Comparison of ENCODE assay signal across 7 cellular contexts in genomic region chr12:6333566-6333965, GRCh38. TPM values are rescaled to one million over a fixed set of nuclear protein-coding genes. Genes with fewer than 3 reads are reported as not detected.
A peak's percentile ranks its signal among the peaks of the same experiment; 100 is the strongest.
DNase-seq lines count a peak whose midpoint lies in the region; ATAC-seq and TF ChIP-seq lines count a peak whose summit lies in the region.

No MANE protein-coding gene starts in this region.

- peaks cover 23% of the 10 kb centered on the region for H3K4me1 ChIP-seq in HEK293 (ENCODE audit: control insufficient read depth, insufficient read depth, low read length)
- peaks cover 38% of the 10 kb centered on the region for H3K4me1 ChIP-seq in hepatocyte (ENCODE audit: insufficient read depth)
- peaks cover 64% of the 10 kb centered on the region for H3K4me1 ChIP-seq in stomach smooth muscle (ENCODE audit: control insufficient read depth, insufficient read depth, low read length)

- H4K20me1 ChIP-seq in hepatocyte (ENCODE audit: insufficient read depth, poor library complexity, severe bottlenecking): peaks cover 10% of the 10 kb centered on the region

- no peaks in the 10 kb centered on the region for H3K27me3 ChIP-seq in hepatocyte
- no peaks in the 10 kb centered on the region for H3K27me3 ChIP-seq in stomach smooth muscle (ENCODE audit: control insufficient read depth in 1 of 2, insufficient read depth in 2 of 2, low read length in 2 of 2)

- H3K36me3 ChIP-seq in HEK293 (ENCODE audit: control insufficient read depth in 2 of 2, insufficient read depth in 1 of 2, low read length in 2 of 2) (peaks cover 25 to 68% of the 10 kb centered on the region in 2 experiments), hepatocyte (replicated peaks; ENCODE audit: insufficient read depth, low read depth) (peaks cover 9% of the 10 kb centered on the region), stomach smooth muscle (ENCODE audit: control insufficient read depth in 2 of 2, insufficient read depth in 2 of 2, low read length in 2 of 2) (peaks cover 44 to 58% of the 10 kb centered on the region in 2 donors)

- H3K9me3 ChIP-seq in HEK293 (ENCODE audit: control insufficient read depth, insufficient read depth, low read depth, low read length) (no peaks in the 10 kb centered on the region), hepatocyte (ENCODE audit: low read depth) (no peaks in the 10 kb centered on the region), stomach smooth muscle (ENCODE audit: control insufficient read depth in 2 of 2, low read length in 2 of 2) (no peaks in the 10 kb centered on the region)

- peak; percentile 81 for DNase-seq in activated CD8-positive, alpha-beta memory T cell treated with anti-CD3 and anti-CD28 coated beads, Interleukin-2, amount 10 ng/mL, durations not matched to agents 7 days and 5 days
- no peak for DNase-seq in hepatocyte (ENCODE audit: low spot score)
- DNase-seq in globus pallidus (ENCODE audit: low spot score): no peak
- no peak for DNase-seq in NCI-H82 (lab: John Stamatoyannopoulos, UW)

- H3K79me2 ChIP-seq in hepatocyte: peaks cover 61% of the 10 kb centered on the region

- H2AFZ ChIP-seq in hepatocyte: no peak overlapping the region

- no peaks in the 10 kb centered on the region for H3K9me2 ChIP-seq in hepatocyte (replicated peaks; ENCODE audit: insufficient read depth)

- H3K9ac ChIP-seq in stomach smooth muscle (ENCODE audit: low read length in 2 of 2): no peak overlapping the region

- 94% methylated on average over 9 of the region's 9 CpGs for WGBS in hepatocyte (ENCODE audit: low lambda C conversion rate, missing lambda C conversion rate)

- H3K4me3 Mint-ChIP-seq in activated CD8-positive, alpha-beta memory T cell treated with anti-CD3 and anti-CD28 coated beads, Interleukin-2, amount 10 ng/mL, durations not matched to agents 7 days and 5 days: peak overlapping the region; percentile 50

- H3K27ac ChIP-seq in HEK293 (ENCODE audit: extremely low read depth, low read depth, low read length): no peak overlapping the region
- H3K27ac ChIP-seq in hepatocyte: peak overlapping the region; percentile 99
- peak overlapping the region; percentile 99 for H3K27ac ChIP-seq in stomach smooth muscle (ENCODE audit: low read length)

- no peak overlapping the region for H3K4me3 ChIP-seq in HEK293 (ENCODE audit: low read depth, low read length)
- H3K4me3 ChIP-seq in hepatocyte: no peak overlapping the region
- no peak overlapping the region for H3K4me3 ChIP-seq in stomach smooth muscle (ENCODE audit: low read length in 2 of 2)

- H3K27ac Mint-ChIP-seq in activated CD8-positive, alpha-beta memory T cell treated with anti-CD3 and anti-CD28 coated beads, Interleukin-2, amount 10 ng/mL, durations not matched to agents 7 days and 5 days: no peak overlapping the region

- POLR2A ChIA-PET in HEK293 (lab: Yijun Ruan, JAX): interaction anchor here (0.9 kb wide), 1 partner anchor 137 kb away, joined by 3 read pairs; the partner anchor contains the start of gene VAMP1

- peaks cover 40% of the 10 kb centered on the region for H3K36me3 Mint-ChIP-seq in activated CD8-positive, alpha-beta memory T cell treated with anti-CD3 and anti-CD28 coated beads, Interleukin-2, amount 10 ng/mL, durations not matched to agents 7 days and 5 days

- CTCF ChIA-PET in HEK293 (lab: Yijun Ruan, JAX): interaction anchor here (1.2 kb wide), 1 partner anchor 10 kb away, joined by 6 read pairs; no protein-coding TSS in a partner anchor
- CTCF ChIA-PET in activated CD8-positive, alpha-beta memory T cell treated with anti-CD3 and anti-CD28 coated beads, Interleukin-2, amount 10 ng/mL, durations not matched to agents 7 days and 5 days (lab: Charles Lee): interaction anchor here (1.0 to 7.2 kb wide), 8 partner anchors 9 to 132 kb away, joined by 3 to 107 read pairs (median 8); no protein-coding TSS in a partner anchor

- no peak overlapping the region for H3K4me2 ChIP-seq in hepatocyte

- peaks cover 58% of the 10 kb centered on the region for H3K4me1 Mint-ChIP-seq in activated CD8-positive, alpha-beta memory T cell treated with anti-CD3 and anti-CD28 coated beads, Interleukin-2, amount 10 ng/mL, durations not matched to agents 7 days and 5 days

- TF ChIP-seq CTCF in HEK293 (tag by site-specific recombination; IDR thresholded peaks at IDR 0.05) (no peak), hepatocyte (IDR thresholded peaks at IDR 0.05; ENCODE audit: poor library complexity) (no peak)

- peak; percentile 8 for ATAC-seq in activated CD8-positive, alpha-beta memory T cell treated with anti-CD3 and anti-CD28 coated beads, Interleukin-2, amount 10 ng/mL, durations not matched to agents 7 days and 5 days
- ATAC-seq in HG02840 (IDR thresholded peaks at IDR 0.05; ENCODE audit: low FRiP score, unreplicated experiment): no peak

- H3K27me3 Mint-ChIP-seq in activated CD8-positive, alpha-beta memory T cell treated with anti-CD3 and anti-CD28 coated beads, Interleukin-2, amount 10 ng/mL, durations not matched to agents 7 days and 5 days: no peaks in the 10 kb centered on the region

- H3K9me3 Mint-ChIP-seq in activated CD8-positive, alpha-beta memory T cell treated with anti-CD3 and anti-CD28 coated beads, Interleukin-2, amount 10 ng/mL, durations not matched to agents 7 days and 5 days (ENCODE audit: low read depth): no peaks in the 10 kb centered on the region

TF ChIP-seq in HEK293, 187 proteins besides CTCF, POLR2A, EP300 and RAD21:
- no peak for TF ChIP-seq ZNF701 (tag by site-specific recombination; IDR thresholded peaks at IDR 0.05)
- TF ChIP-seq ZNF677 (tag by site-specific recombination; IDR thresholded peaks at IDR 0.05): no peak
- TF ChIP-seq ZNF341 (tag by site-specific recombination; IDR thresholded peaks at IDR 0.05; ENCODE audit: low read depth): no peak
- peak; percentile 59 for TF ChIP-seq ZFHX2 (tag by site-specific recombination; conservative IDR thresholded peaks at IDR 0.05)
- no peak for TF ChIP-seq ZNF645 (tag by site-specific recombination; IDR thresholded peaks at IDR 0.05)
- peak; percentile 69 for TF ChIP-seq EGR2 (tag by site-specific recombination; IDR thresholded peaks at IDR 0.05; ENCODE audit: low read depth)
- TF ChIP-seq ZNF600 (tag by site-specific recombination; IDR thresholded peaks at IDR 0.05): peak; percentile 94

RNA-seq across cellular contexts. Expression of gene TNFRSF1A, which starts 8.3 kb away (rescaled TPM):
- 10 to 100 TPM; 63.3 to 71.5 TPM for total RNA-seq in activated CD8-positive, alpha-beta memory T cell treated with anti-CD3 and anti-CD28 coated beads, Interleukin-2, amount 10 ng/mL, durations not matched to agents 7 days and 5 days
- total RNA-seq in hepatocyte: 110 and 147 TPM in 2 replicates
- 168 and 188 TPM in 2 replicates for polyA plus RNA-seq in hepatocyte

RNA-seq across cellular contexts. Expression of gene PLEKHG6, which starts 23.1 kb away (rescaled TPM):
- total RNA-seq in activated CD8-positive, alpha-beta memory T cell treated with anti-CD3 and anti-CD28 coated beads, Interleukin-2, amount 10 ng/mL, durations not matched to agents 7 days and 5 days: not detected
- total RNA-seq in hepatocyte: 36.3 and 85.7 TPM in 2 replicates
- polyA plus RNA-seq in hepatocyte: 43.6 and 52.2 TPM in 2 replicates

RNA-seq across cellular contexts. Expression of gene SCNN1A, which starts 41.8 kb away (rescaled TPM):
- total RNA-seq in activated CD8-positive, alpha-beta memory T cell treated with anti-CD3 and anti-CD28 coated beads, Interleukin-2, amount 10 ng/mL, durations not matched to agents 7 days and 5 days: under 1 TPM; 0.49 to 0.58 TPM
- 21.7 and 28.6 TPM in 2 replicates for total RNA-seq in hepatocyte
- polyA plus RNA-seq in hepatocyte: 28.4 and 30.0 TPM in 2 replicates

RNA-seq across cellular contexts. Expression of gene LTBR, which starts 50.4 kb away (rescaled TPM):
- under 1 TPM; 0.30 to 0.41 TPM for total RNA-seq in activated CD8-positive, alpha-beta memory T cell treated with anti-CD3 and anti-CD28 coated beads, Interleukin-2, amount 10 ng/mL, durations not matched to agents 7 days and 5 days
- total RNA-seq in hepatocyte: 35.4 and 42.4 TPM in 2 replicates
- 75.2 and 79.8 TPM in 2 replicates for polyA plus RNA-seq in hepatocyte

Comparison
In these comparisons a context has a peak if more than half of its experiments do, and no peak if none do; other contexts are left out.
1. RNA of gene PLEKHG6, which starts 23.1 kb away (total RNA-seq): 36.3 to 85.7 TPM in hepatocyte; not detected in activated CD8-positive, alpha-beta memory T cell treated with anti-CD3 and anti-CD28 coated beads, Interleukin-2, amount 10 ng/mL, durations not matched to agents 7 days and 5 days; every median in the first group is over 10 times any median in the second.
2. RNA of gene SCNN1A, which starts 41.8 kb away (total RNA-seq): 21.7 to 28.6 TPM in hepatocyte; 0.49 to 0.58 TPM in activated CD8-positive, alpha-beta memory T cell treated with anti-CD3 and anti-CD28 coated beads, Interleukin-2, amount 10 ng/mL, durations not matched to agents 7 days and 5 days; every median in the first group is over 10 times any median in the second.